ENCODE assay signal across 9 cellular contexts in genomic region chr1:149886396-149887195, GRCh38. TPM values are rescaled to one million over a fixed set of nuclear protein-coding genes. Genes with fewer than 3 reads are reported as not detected.
DNase-seq lines count a peak whose midpoint lies in the region; ATAC-seq, FAIRE-seq and TF ChIP-seq lines count a peak whose summit lies in the region.
"Had no signal": no experiment of that assay in that cellular context is flagged by ENCODE, and none has a peak within 500 bp of the region (broad histone marks: within the 10 kb centered on the region; RNA-seq: fewer than 3 reads in every experiment).

No MANE protein-coding gene starts in this region.

- TF ChIP-seq CTCF in brain microvascular endothelial cell (IDR thresholded peaks at IDR 0.05; ENCODE audit: low read depth, low read length, missing control alignments), result no peak

- DNase-seq in A172 (ENCODE audit: low spot score) (peak; percentile 100), NCI-H2107 (lab: John Stamatoyannopoulos, UW) (peak; percentile 96), brain microvascular endothelial cell (peak; percentile 99), skeletal muscle cell (ENCODE audit: low read depth) (peak; percentile 99)
- DNase-seq: DND-41 had no signal

- H3K36me3 ChIP-seq in brain microvascular endothelial cell (replicated peaks), result no peaks in the 10 kb centered on the region
- H3K36me3 ChIP-seq in iPS-15b (ENCODE audit: control insufficient read depth, insufficient read depth, low read length), result no peaks in the 10 kb centered on the region

- peak; percentile 91 for TF ChIP-seq POLR2A in GM18526 (IDR thresholded peaks at IDR 0.05; ENCODE audit: extremely low read depth, insufficient read length)

- peak overlapping the region; percentile 68 for H3K4me3 ChIP-seq in brain microvascular endothelial cell (ENCODE audit: low read depth, low read length)
- peak overlapping the region; percentile 83 for H3K4me3 ChIP-seq in iPS-15b (ENCODE audit: low read depth, low read length)
- H3K4me3 ChIP-seq in skeletal muscle cell (ENCODE audit: low read depth, low read length), result peak overlapping the region; percentile 76

- peak overlapping the region; percentile 98 for H3K9ac ChIP-seq in iPS-15b (ENCODE audit: low read depth, low read length)

- H3K9me3 ChIP-seq in iPS-15b (ENCODE audit: control insufficient read depth, insufficient read depth, low read length), result no peaks in the 10 kb centered on the region

- peak; percentile 45 for ATAC-seq in HG03064 (IDR thresholded peaks at IDR 0.05; ENCODE audit: low read depth, unreplicated experiment)

- peaks cover 8% of the 10 kb centered on the region for H3K4me1 ChIP-seq in iPS-15b (ENCODE audit: control insufficient read depth, insufficient read depth, low read length)

- H3K27me3 ChIP-seq in brain microvascular endothelial cell (replicated peaks) (no peaks in the 10 kb centered on the region), iPS-15b (ENCODE audit: control insufficient read depth, insufficient read depth, low read length) (no peaks in the 10 kb centered on the region)

- H3K27ac ChIP-seq in brain microvascular endothelial cell, result peak overlapping the region; percentile 96

- in situ Hi-C loops in brain microvascular endothelial cell (cut with HindIII; ENCODE audit: low pct_ligation_motif_present, low sequenced_read_pairs), result no loop called here

- peak; percentile 99 for FAIRE-seq in TTC549 (lab: Jason Lieb, UNC)

RNA-seq across cellular contexts. Expression of gene BOLA1, which starts 12.8 kb away (rescaled TPM):
- total RNA-seq in A172 (2014; rRNA removed; shearing (Covaris generic)), result 23.5 and 27.8 TPM in 2 replicates

RNA-seq across cellular contexts. Expression of gene SV2A, which starts 31.0 kb away (rescaled TPM):
- 32.2 and 37.7 TPM in 2 replicates for total RNA-seq in A172 (2014; rRNA removed; shearing (Covaris generic))

RNA-seq across cellular contexts. Expression of gene SF3B4, which starts 41.0 kb away (rescaled TPM):
- 26.9 and 37.0 TPM in 2 replicates for total RNA-seq in A172 (2014; rRNA removed; shearing (Covaris generic))

RNA-seq across cellular contexts. Expression of gene MTMR11, which starts 50.1 kb away (rescaled TPM):
- 7.2 and 9.0 TPM in 2 replicates for total RNA-seq in A172 (2014; rRNA removed; shearing (Covaris generic))

Comparison
In these comparisons a context has a peak if more than half of its experiments do, and no peak if none do; other contexts are left out.
1. Peak in every context shown above with its lines: DNase-seq, ATAC-seq, H3K4me3 ChIP-seq and H3K27ac ChIP-seq.